ENCODE assay signal across 2 cellular contexts in the genomic region with DNA sequence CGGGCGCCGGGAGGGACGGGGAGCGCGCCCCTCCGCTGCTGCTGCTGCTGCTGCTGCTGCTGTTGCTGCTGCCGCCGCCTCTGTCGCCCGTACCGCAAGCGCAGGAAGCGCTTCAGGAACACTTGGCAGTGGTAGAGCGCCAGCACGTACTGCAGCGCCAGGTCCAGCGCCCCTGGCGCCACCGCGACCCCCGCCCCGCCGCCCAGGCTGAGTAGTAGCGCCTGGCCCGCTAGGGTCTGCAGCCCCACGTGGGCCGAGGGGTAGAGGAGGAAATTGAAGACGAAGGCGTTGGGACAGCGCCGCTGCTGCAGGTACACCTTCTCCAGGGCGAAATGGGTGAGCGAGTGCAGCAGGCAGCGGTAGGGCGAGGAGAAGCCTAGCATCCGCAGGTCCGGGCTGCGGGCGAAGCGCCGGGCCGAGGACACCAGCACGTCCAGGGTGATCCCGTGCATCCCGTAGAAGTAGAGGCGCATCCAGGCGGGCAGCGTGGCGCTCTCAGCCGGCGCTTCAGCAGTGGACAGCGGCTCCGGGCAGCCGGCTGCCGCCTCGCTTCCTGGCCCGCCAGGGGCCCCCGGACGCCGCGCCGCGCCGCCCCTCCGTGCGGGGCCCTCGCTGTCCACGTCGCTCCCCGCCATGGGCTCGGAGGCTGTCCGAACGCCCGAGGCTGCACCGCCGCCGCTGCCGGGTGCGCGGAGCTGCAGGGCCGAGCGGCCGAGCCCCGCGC.
TF ChIP-seq lines count a peak whose summit lies in the region.

TSS of gene TMEM229A (minus strand) at position 699 of the 724 bp plus-strand sequence. CDS start at position 635, 64 bp downstream.

TF ChIP-seq in IMR-90, 13 proteins besides CTCF, POLR2A, EP300 and RAD21:
- TF ChIP-seq FOS (IDR thresholded peaks at IDR 0.05; ENCODE audit: low read depth, low read length) (no peak), MXI1 (IDR thresholded peaks at IDR 0.05; ENCODE audit: borderline replicate concordance, low read depth, low read length) (peak; percentile 69; the same call in 1 of the 2 replicates)
TF ChIP-seq in IMR-90: peak in this region for 1.

TF ChIP-seq in neural cell, 6 proteins besides CTCF, POLR2A, EP300 and RAD21:
- TF ChIP-seq TAF1 (IDR thresholded peaks at IDR 0.05; ENCODE audit: low read depth): peak; percentile 61
- peak; percentile 32 for TF ChIP-seq SMC3 (conservative IDR thresholded peaks at IDR 0.05; ENCODE audit: poor library complexity)
- peak; percentile 8 for TF ChIP-seq POLR2AphosphoS5 (IDR thresholded peaks at IDR 0.05)
- no peak for TF ChIP-seq EZH2 (IDR thresholded peaks at IDR 0.05; ENCODE audit: borderline replicate concordance, insufficient read depth, low read length, poor library complexity, severe bottlenecking)
- TF ChIP-seq REST (IDR thresholded peaks at IDR 0.05; ENCODE audit: borderline replicate concordance): peak; percentile 62
- peak; percentile 57 for TF ChIP-seq MXI1 (conservative IDR thresholded peaks at IDR 0.05; ENCODE audit: poor library complexity, severe bottlenecking)
